Comparison of ENCODE assay signal across 27 cellular contexts in genomic region chr17:73750975-73751374, GRCh38.
DNase-seq lines count a peak whose midpoint lies in the region; ATAC-seq and TF ChIP-seq lines count a peak whose summit lies in the region.
"Had no signal": no experiment of that assay in that cellular context is flagged by ENCODE, and none has a peak within 500 bp of the region (broad histone marks: within the 10 kb centered on the region; RNA-seq: fewer than 3 reads in every experiment).

No MANE protein-coding gene starts in this region.

- peaks cover 70% of the 10 kb centered on the region for H3K4me1 Mint-ChIP-seq in brain
- no peaks in the 10 kb centered on the region for H3K4me1 Mint-ChIP-seq in activated CD8-positive, alpha-beta T cell treated with anti-CD3 and anti-CD28 coated beads for 36 hours (ENCODE audit: low read depth)

- peaks cover 0 to 5% (median 0%) of the 10 kb centered on the region in 5 experiments for H3K9me3 Mint-ChIP-seq in brain
- no peaks in the 10 kb centered on the region for H3K9me3 Mint-ChIP-seq in activated CD8-positive, alpha-beta T cell treated with anti-CD3 and anti-CD28 coated beads for 36 hours
- H3K9me3 Mint-ChIP-seq: natural killer cell treated with Interleukin-12 subunit alpha and Interleukin-12 subunit beta and Interleukin-15 and Interleukin-18, amount 100 ng/mL, for 72 hours; T-cell had no signal

- no peaks in the 10 kb centered on the region for H3K36me3 ChIP-seq in H7 (replicated peaks; ENCODE audit: control insufficient read depth, insufficient read depth, low read length)
- H3K36me3 ChIP-seq: brain microvascular endothelial cell, heart left ventricle, left lung, ovary, right atrium auricular region had no signal

- H3K27me3 Mint-ChIP-seq in brain = peaks cover 6% of the 10 kb centered on the region
- no peaks in the 10 kb centered on the region for H3K27me3 Mint-ChIP-seq in activated CD8-positive, alpha-beta T cell treated with anti-CD3 and anti-CD28 coated beads for 36 hours

- H3K4me3 ChIP-seq in H7 (ENCODE audit: insufficient read depth, low read depth, low read length) = no peak overlapping the region
- H3K4me3 ChIP-seq: heart left ventricle, K562, left lung, ovary, right atrium auricular region had no signal

- H3K27ac Mint-ChIP-seq in brain = peak overlapping the region in 3 of 5 experiments; percentile 7 to 78 (median 25)
- no peak overlapping the region for H3K27ac Mint-ChIP-seq in activated CD8-positive, alpha-beta T cell treated with anti-CD3 and anti-CD28 coated beads for 36 hours
- H3K27ac Mint-ChIP-seq: HFFc6; natural killer cell treated with Interleukin-12 subunit alpha and Interleukin-12 subunit beta and Interleukin-15 and Interleukin-18, amount 100 ng/mL, for 72 hours; T-cell had no signal

- CTCF ChIA-PET in activated CD8-positive, alpha-beta T cell treated with anti-CD3 and anti-CD28 coated beads for 36 hours (lab: Charles Lee) = no interaction called here

- no peak for ATAC-seq in activated CD8-positive, alpha-beta T cell treated with anti-CD3 and anti-CD28 coated beads for 36 hours
- ATAC-seq in HG03354 (IDR thresholded peaks at IDR 0.05; ENCODE audit: poor library complexity, severe bottlenecking, unreplicated experiment) = no peak
- ATAC-seq: heart left ventricle; K562; left lung; natural killer cell treated with Interleukin-12 subunit alpha and Interleukin-12 subunit beta and Interleukin-15 and Interleukin-18, amount 100 ng/mL, for 72 hours; T-cell had no signal

- POLR2A ChIA-PET in activated CD8-positive, alpha-beta T cell treated with anti-CD3 and anti-CD28 coated beads for 36 hours (lab: Charles Lee) = no interaction called here

- H3K36me3 Mint-ChIP-seq in brain = no peaks in the 10 kb centered on the region
- H3K36me3 Mint-ChIP-seq in activated CD8-positive, alpha-beta T cell treated with anti-CD3 and anti-CD28 coated beads for 36 hours (ENCODE audit: low read depth) = no peaks in the 10 kb centered on the region
- H3K36me3 Mint-ChIP-seq: natural killer cell treated with Interleukin-12 subunit alpha and Interleukin-12 subunit beta and Interleukin-15 and Interleukin-18, amount 100 ng/mL, for 72 hours; T-cell had no signal

- H3K27me3 ChIP-seq in H7 (ENCODE audit: control insufficient read depth, insufficient read depth, low read length) = no peaks in the 10 kb centered on the region; the same call in 1 of the 2 replicates
- H3K27me3 ChIP-seq: brain microvascular endothelial cell, ovary, right atrium auricular region had no signal

- intact Hi-C loops in activated CD8-positive, alpha-beta T cell treated with anti-CD3 and anti-CD28 coated beads for 36 hours (cut with micrococcal nuclease) = no loop called here

- TF ChIP-seq CTCF in brain (conservative IDR thresholded peaks at IDR 0.05) (no peak), GM10266 (IDR thresholded peaks at IDR 0.05; ENCODE audit: control insufficient read depth, insufficient read depth, low read depth, missing control alignments) (no peak)
- TF ChIP-seq CTCF in activated CD8-positive, alpha-beta T cell treated with anti-CD3 and anti-CD28 coated beads for 36 hours (IDR thresholded peaks at IDR 0.05) = no peak

- H3K4me3 Mint-ChIP-seq in brain = no peak overlapping the region
- H3K4me3 Mint-ChIP-seq in activated CD8-positive, alpha-beta T cell treated with anti-CD3 and anti-CD28 coated beads for 36 hours = no peak overlapping the region
- H3K4me3 Mint-ChIP-seq: HFFc6; natural killer cell treated with Interleukin-12 subunit alpha and Interleukin-12 subunit beta and Interleukin-15 and Interleukin-18, amount 100 ng/mL, for 72 hours; T-cell had no signal

- DNase-seq in DMS 273 treated with DMSO at 0.1 percent for 48 hours (lab: John Stamatoyannopoulos, UW) (peak; percentile 33), H7 (peak; percentile 63), mucosa of gallbladder (ENCODE audit: low spot score) (peak; percentile 63), GM10266 (ENCODE audit: extremely low spot score) (no peak)
- DNase-seq in activated CD8-positive, alpha-beta T cell treated with anti-CD3 and anti-CD28 coated beads for 36 hours = no peak
- DNase-seq: activated CD4-positive, CD25-positive, alpha-beta regulatory T cell treated with anti-CD3 and anti-CD28 coated beads, Interleukin-2, amount 50 U/mL, for 72 hours; activated T-cell treated with anti-CD3 and anti-CD28 coated beads, Interleukin-2, amount 50 U/mL, for 1 hour; brain microvascular endothelial cell; effector CD8-positive, alpha-beta T cell; erythroblast; heart left ventricle; HFFc6; midbrain; NCI-H146; NCI-H2227 treated with DMSO at 0.1 percent for 48 hours; NK-92 treated with Interleukin-12 subunit alpha and Interleukin-12 subunit beta, amount 100 ng/mL, for 24 hours; ovary; SIG-M5; stimulated activated CD4-positive, alpha-beta T cell treated with anti-CD3 and anti-CD28 coated beads, Interleukin-4, amount 100 ng/mL, for 4 hours; stimulated activated naive CD4-positive, alpha-beta T cell treated with Interleukin-2 at 50 U/mL for 16 hours; T-cell had no signal

Comparison
In these comparisons a context has a peak if more than half of its experiments do, and no peak if none do; other contexts are left out.
1. DNase-seq: peak in DMS 273 treated with DMSO at 0.1 percent for 48 hours (single experiment), H7 (single experiment) and mucosa of gallbladder (single experiment); none in activated CD8-positive, alpha-beta T cell treated with anti-CD3 and anti-CD28 coated beads for 36 hours (single experiment) and GM10266 (single experiment).